ENCODE assay signal across 13 cellular contexts in genomic region chr2:108460345-108461037, GRCh38. TPM values are rescaled to one million over a fixed set of nuclear protein-coding genes. Genes with fewer than 3 reads are reported as not detected.
DNase-seq lines count a peak whose midpoint lies in the region; ATAC-seq, FAIRE-seq and TF ChIP-seq lines count a peak whose summit lies in the region.
"Had no signal": no experiment of that assay in that cellular context is flagged by ENCODE, and none has a peak within 500 bp of the region (broad histone marks: within the 10 kb centered on the region; RNA-seq: fewer than 3 reads in every experiment).

No MANE protein-coding gene starts in this region.

- no peak for TF ChIP-seq CTCF in upper lobe of right lung (IDR thresholded peaks at IDR 0.05)

- ATAC-seq in GM18858 (IDR thresholded peaks at IDR 0.05; ENCODE audit: unreplicated experiment) (peak; percentile 60), GM21381 (IDR thresholded peaks at IDR 0.05; ENCODE audit: unreplicated experiment) (peak; percentile 85), HG03108 (IDR thresholded peaks at IDR 0.05; ENCODE audit: unreplicated experiment) (peak; percentile 76), upper lobe of right lung (no peak)
- ATAC-seq: body of pancreas, Panc1, sciatic nerve had no signal

- H3K27me3 ChIP-seq in upper lobe of right lung = no peaks in the 10 kb centered on the region
- H3K27me3 ChIP-seq: body of pancreas had no signal

- peak; percentile 78 for FAIRE-seq in colon (lab: Jason Lieb, UNC)

- H3K4me1 ChIP-seq in upper lobe of right lung = no peaks in the 10 kb centered on the region
- H3K4me1 ChIP-seq: body of pancreas had no signal

- no peaks in the 10 kb centered on the region for H3K9me3 ChIP-seq in upper lobe of right lung
- H3K9me3 ChIP-seq: body of pancreas had no signal

- intact Hi-C loops in upper lobe of right lung (cut with DNase I) = no loop called here

- no peak for DNase-seq in upper lobe of right lung
- DNase-seq in SW 1271 (lab: John Stamatoyannopoulos, UW) = no peak
- no peak for DNase-seq in NCI-H2107 treated with DMSO at 0.1 percent for 48 hours (lab: John Stamatoyannopoulos, UW; ENCODE audit: unreplicated experiment)
- DNase-seq in NCI-H345 treated with DMSO at 0.1 percent for 48 hours (lab: John Stamatoyannopoulos, UW; ENCODE audit: unreplicated experiment) = no peak
- DNase-seq: activated CD4-positive, alpha-beta T cell treated with anti-CD3 and anti-CD28 coated beads for 1 hour; body of pancreas; mesenchymal stem cell had no signal

- no peak overlapping the region for H3K4me3 ChIP-seq in upper lobe of right lung
- H3K4me3 ChIP-seq: body of pancreas had no signal

- no peak overlapping the region for H3K27ac ChIP-seq in upper lobe of right lung
- H3K27ac ChIP-seq: body of pancreas had no signal

- H3K36me3 ChIP-seq in upper lobe of right lung = peaks cover 56% of the 10 kb centered on the region

RNA-seq across cellular contexts. Expression of gene GCC2, which starts 11.5 kb away (rescaled TPM):
- 54.5 TPM for total RNA-seq in upper lobe of right lung
